ENCODE assay signal across 11 cellular contexts in genomic region chr13:40933508-40933907, GRCh38.
DNase-seq lines count a peak whose midpoint lies in the region; ATAC-seq and TF ChIP-seq lines count a peak whose summit lies in the region.
"Had no signal": no experiment of that assay in that cellular context is flagged by ENCODE, and none has a peak within 500 bp of the region (broad histone marks: within the 10 kb centered on the region; RNA-seq: fewer than 3 reads in every experiment).

No MANE protein-coding gene starts in this region.

- H3K27me3 Mint-ChIP-seq in osteocyte (ENCODE audit: unreplicated experiment) = no peaks in the 10 kb centered on the region
- no peaks in the 10 kb centered on the region for H3K27me3 Mint-ChIP-seq in Calu3 (ENCODE audit: unreplicated experiment)
- no peaks in the 10 kb centered on the region for H3K27me3 Mint-ChIP-seq in endothelial cell (ENCODE audit: unreplicated experiment)

- H3K36me3 Mint-ChIP-seq in osteocyte (ENCODE audit: unreplicated experiment) = peaks cover 23% of the 10 kb centered on the region
- H3K36me3 Mint-ChIP-seq in Calu3 (ENCODE audit: insufficient read depth, unreplicated experiment) = peaks cover 5% of the 10 kb centered on the region
- H3K36me3 Mint-ChIP-seq in endothelial cell (ENCODE audit: low read depth, unreplicated experiment) = peaks cover 5% of the 10 kb centered on the region

- H3K36me3 ChIP-seq in GM06990 (ENCODE audit: control insufficient read depth, insufficient read depth, low read length) = peaks cover 16% of the 10 kb centered on the region

- intact Hi-C loops in Calu3 (cut with micrococcal nuclease; ENCODE audit: unreplicated experiment) = no loop called here

- DNase-seq in GM06990 (ENCODE audit: extremely low read depth, insufficient read length) (peak; percentile 50), caudate nucleus (lab: John Stamatoyannopoulos, UW) (peak in 1 of 61 donors; percentile 2), ureter (ENCODE audit: low spot score) (no peak), osteocyte (ENCODE audit: extremely low spot score, unreplicated experiment) (no peak), Calu3 (no peak), endothelial cell (ENCODE audit: low spot score) (no peak)
- DNase-seq: left ventricle myocardium inferior had no signal

- TF ChIP-seq CTCF in GM06990 (IDR thresholded peaks at IDR 0.05; ENCODE audit: insufficient read depth, low read length, poor library complexity, severe bottlenecking) (no peak), osteocyte (IDR thresholded peaks at IDR 0.05) (no peak), Calu3 (IDR thresholded peaks at IDR 0.05; ENCODE audit: unreplicated experiment) (no peak), endothelial cell (IDR thresholded peaks at IDR 0.05; ENCODE audit: unreplicated experiment) (no peak)

- CTCF ChIA-PET in Calu3 (lab: Charles Lee) = no interaction called here

- H3K9me3 Mint-ChIP-seq in osteocyte (ENCODE audit: unreplicated experiment) (no peaks in the 10 kb centered on the region), Calu3 (ENCODE audit: low read depth, unreplicated experiment) (no peaks in the 10 kb centered on the region), endothelial cell (ENCODE audit: unreplicated experiment) (no peaks in the 10 kb centered on the region)

- H3K4me1 Mint-ChIP-seq in osteocyte (ENCODE audit: unreplicated experiment) (no peaks in the 10 kb centered on the region), Calu3 (ENCODE audit: low read depth, unreplicated experiment) (no peaks in the 10 kb centered on the region), endothelial cell (ENCODE audit: unreplicated experiment) (peaks cover 4% of the 10 kb centered on the region)

- H3K27me3 ChIP-seq in GM06990 (replicated peaks; ENCODE audit: control insufficient read depth, insufficient read depth, low read length) = no peaks in the 10 kb centered on the region
- H3K27me3 ChIP-seq: right atrium auricular region had no signal

- no peak overlapping the region for H3K4me3 ChIP-seq in GM06990 (replicated peaks; ENCODE audit: low read depth, low read length)
- H3K4me3 ChIP-seq: left ventricle myocardium inferior, right atrium auricular region had no signal

- H3K4me3 Mint-ChIP-seq in osteocyte (ENCODE audit: unreplicated experiment) (no peak overlapping the region), Calu3 (ENCODE audit: low read depth, unreplicated experiment) (no peak overlapping the region), endothelial cell (ENCODE audit: unreplicated experiment) (no peak overlapping the region)

- peak; percentile 74 for ATAC-seq in GM19395 (IDR thresholded peaks at IDR 0.05; ENCODE audit: unreplicated experiment)
- peak; percentile 57 for ATAC-seq in HG03196 (IDR thresholded peaks at IDR 0.05; ENCODE audit: unreplicated experiment)

- H3K27ac Mint-ChIP-seq in osteocyte (ENCODE audit: unreplicated experiment) (no peak overlapping the region), Calu3 (ENCODE audit: unreplicated experiment) (no peak overlapping the region), endothelial cell (ENCODE audit: unreplicated experiment) (no peak overlapping the region)

- peak overlapping the region; percentile 18 for H3K27ac ChIP-seq in caudate nucleus (ENCODE audit: low read depth, low read length)
- H3K27ac ChIP-seq: KMS-11, left ventricle myocardium inferior, right atrium auricular region had no signal

- no TSS peak for BruUV-seq in Calu3 (replicated peaks; lab: Mats Ljungman, UMichigan)
